8 cellular contexts compared by ENCODE assay signal in genomic region chr14:85529803-85530574, GRCh38. TPM values are rescaled to one million over a fixed set of nuclear protein-coding genes. Genes with fewer than 3 reads are reported as not detected.
A peak's percentile ranks its signal among the peaks of the same experiment; 100 is the strongest.
DNase-seq lines count a peak whose midpoint lies in the region; ATAC-seq and TF ChIP-seq lines count a peak whose summit lies in the region.

A gene with protein sequence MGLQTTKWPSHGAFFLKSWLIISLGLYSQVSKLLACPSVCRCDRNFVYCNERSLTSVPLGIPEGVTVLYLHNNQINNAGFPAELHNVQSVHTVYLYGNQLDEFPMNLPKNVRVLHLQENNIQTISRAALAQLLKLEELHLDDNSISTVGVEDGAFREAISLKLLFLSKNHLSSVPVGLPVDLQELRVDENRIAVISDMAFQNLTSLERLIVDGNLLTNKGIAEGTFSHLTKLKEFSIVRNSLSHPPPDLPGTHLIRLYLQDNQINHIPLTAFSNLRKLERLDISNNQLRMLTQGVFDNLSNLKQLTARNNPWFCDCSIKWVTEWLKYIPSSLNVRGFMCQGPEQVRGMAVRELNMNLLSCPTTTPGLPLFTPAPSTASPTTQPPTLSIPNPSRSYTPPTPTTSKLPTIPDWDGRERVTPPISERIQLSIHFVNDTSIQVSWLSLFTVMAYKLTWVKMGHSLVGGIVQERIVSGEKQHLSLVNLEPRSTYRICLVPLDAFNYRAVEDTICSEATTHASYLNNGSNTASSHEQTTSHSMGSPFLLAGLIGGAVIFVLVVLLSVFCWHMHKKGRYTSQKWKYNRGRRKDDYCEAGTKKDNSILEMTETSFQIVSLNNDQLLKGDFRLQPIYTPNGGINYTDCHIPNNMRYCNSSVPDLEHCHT (plus strand): TSS chr14:85530144. CDS start chr14:85621515, 91,371 bp downstream.

- DNase-seq in AG20443 (ENCODE audit: low spot score) (peak; percentile 56), PC-3 (no peak), fibroblast of gingiva (ENCODE audit: low read depth) (peak; percentile 78), myocyte (ENCODE audit: low read depth) (peak; percentile 87), NCI-H1105 (lab: John Stamatoyannopoulos, UW) (no peak), DMS153 (lab: John Stamatoyannopoulos, UW) (no peak), NCI-H1694 treated with DMSO at 0.1 percent for 48 hours (lab: John Stamatoyannopoulos, UW) (no peak)

- no peaks in the 10 kb centered on the region for H3F3A ChIP-seq in PC-3 (ENCODE audit: low read length, unreplicated experiment)

- BruUV-seq in PC-3 (replicated peaks; lab: Mats Ljungman, UMichigan) = no TSS peak

- H2AFZ ChIP-seq in PC-3 (ENCODE audit: low read length) = peak within 1 kb of the TSS; percentile 56

- peak within 1 kb of the TSS; percentile 64 for H3K4me3 ChIP-seq in PC-3 (ENCODE audit: low read length)

- H3K27ac ChIP-seq in PC-3 (ENCODE audit: low read length) = no peak within 1 kb of the TSS

- H3K79me2 ChIP-seq in PC-3 (ENCODE audit: low read length) = no peaks in the 10 kb centered on the region

- peaks cover 9% of the 10 kb centered on the region; the same call in 1 of the 2 replicates for H3K27me3 ChIP-seq in PC-3 (ENCODE audit: low read length)

- intact Hi-C loops in PC-3 (cut with micrococcal nuclease) = no loop called here

- no peaks in the 10 kb centered on the region for H4K20me1 ChIP-seq in PC-3 (ENCODE audit: low read length)

- POLR2A ChIA-PET in PC-3 (lab: Charles Lee; ENCODE audit: unreplicated experiment) = no interaction called here

- H3K36me3 ChIP-seq in PC-3 (ENCODE audit: low read depth, low read length) = no peaks in the 10 kb centered on the region

- H3K9me3 ChIP-seq in PC-3 (ENCODE audit: low read length) = no peaks in the 10 kb centered on the region

- H3K4me1 ChIP-seq in PC-3 (ENCODE audit: insufficient read depth, low read length) = peaks cover 16% of the 10 kb centered on the region

- no peaks in the 10 kb centered on the region for H3K9me2 ChIP-seq in PC-3 (replicated peaks; ENCODE audit: low read length)

- CTCF ChIA-PET in PC-3 (lab: Charles Lee) = no interaction called here

- ATAC-seq in PC-3 (no peak), GM21576 (IDR thresholded peaks at IDR 0.05; ENCODE audit: unreplicated experiment) (no peak)

- H3K9ac ChIP-seq in PC-3 (ENCODE audit: low read length) = no peak within 1 kb of the TSS

- H3K4me2 ChIP-seq in PC-3 (ENCODE audit: low read length) = peak within 1 kb of the TSS; percentile 78

- TF ChIP-seq CTCF in PC-3 (conservative IDR thresholded peaks at IDR 0.05; ENCODE audit: low read depth, low read length) = no peak

RNA-seq across cellular contexts. Expression of the gene that starts here (rescaled TPM):
- total RNA-seq in PC-3 (2014; rRNA removed) (0.07 TPM in 1 of 2 replicates, not detected in the other), myocyte (19.6 and 37.3 TPM in 2 replicates)
- polyA plus RNA-seq in myocyte (2012) = 25.1 TPM

Comparison
In these comparisons a context has a peak if more than half of its experiments do, and no peak if none do; other contexts are left out.
1. RNA of the gene that starts here (total RNA-seq): 19.6 to 37.3 TPM in myocyte; 0.07 TPM in PC-3; every median in the first group is over 10 times any median in the second.
2. DNase-seq: peak in AG20443 (single experiment), fibroblast of gingiva (single experiment) and myocyte (single experiment); none in PC-3 (single experiment), NCI-H1105 (single experiment), DMS153 (single experiment) and NCI-H1694 treated with DMSO at 0.1 percent for 48 hours (single experiment).